ENCODE assay signal across 9 cellular contexts in genomic region chr14:77375973-77376372, GRCh38. TPM values are rescaled to one million over a fixed set of nuclear protein-coding genes. Genes with fewer than 3 reads are reported as not detected.
DNase-seq lines count a peak whose midpoint lies in the region; ATAC-seq lines count a peak whose summit lies in the region.
"Had no signal": no experiment of that assay in that cellular context is flagged by ENCODE, and none has a peak within 500 bp of the region (broad histone marks: within the 10 kb centered on the region; RNA-seq: fewer than 3 reads in every experiment).

No MANE protein-coding gene starts in this region.

- WGBS in thymus: 45% methylated on average over 7 of the region's 7 CpGs

- DNase-seq in activated CD8-positive, alpha-beta memory T cell treated with anti-CD3 and anti-CD28 coated beads, Interleukin-2, amount 10 ng/mL, durations not matched to agents 7 days and 5 days: no peak
- DNase-seq in activated CD8-positive, alpha-beta memory T cell treated with anti-CD3 and anti-CD28 coated beads, Interleukin-2, amount 50 U/mL, for 48 hours: no peak
- no peak for DNase-seq in activated T-helper 1 cell treated with anti-CD3 and anti-CD28 coated beads, Interleukin-12 subunit alpha, Interleukin-12 subunit beta, Interleukin-2, Interleukin-4 antibody, amounts not matched to agents 30 ng/mL and 10 ng/mL and 1 ng/mL, durations not matched to agents 14 hours and 24 hours and 36 hours (ENCODE audit: low spot score)
- DNase-seq in left kidney (ENCODE audit: low read depth, low spot score): peak; percentile 40
- DNase-seq in effector CD8-positive, alpha-beta T cell (lab: John Stamatoyannopoulos, UW): no peak
- no peak for DNase-seq in DMS53 treated with DMSO at 0.1 percent for 48 hours (lab: John Stamatoyannopoulos, UW; ENCODE audit: unreplicated experiment)

- H3K9me3 ChIP-seq in thymus (ENCODE audit: control insufficient read depth): no peaks in the 10 kb centered on the region

- no peaks in the 10 kb centered on the region for H3K36me3 ChIP-seq in thymus (ENCODE audit: control insufficient read depth, insufficient read depth)

- peaks cover 20% of the 10 kb centered on the region for H3K36me3 Mint-ChIP-seq in activated CD8-positive, alpha-beta memory T cell treated with anti-CD3 and anti-CD28 coated beads, Interleukin-2, amount 10 ng/mL, durations not matched to agents 7 days and 5 days
- peaks cover 12% of the 10 kb centered on the region for H3K36me3 Mint-ChIP-seq in activated T-helper 1 cell treated with anti-CD3 and anti-CD28 coated beads, Interleukin-12 subunit alpha, Interleukin-12 subunit beta, Interleukin-2, Interleukin-4 antibody, amounts not matched to agents 30 ng/mL and 10 ng/mL and 1 ng/mL, durations not matched to agents 14 hours and 24 hours and 36 hours (ENCODE audit: low read depth)

- H3K4me1 ChIP-seq in thymus (ENCODE audit: control insufficient read depth, insufficient read depth, low read length): peaks cover 3% of the 10 kb centered on the region

- CTCF ChIA-PET in activated CD8-positive, alpha-beta memory T cell treated with anti-CD3 and anti-CD28 coated beads, Interleukin-2, amount 10 ng/mL, durations not matched to agents 7 days and 5 days (lab: Charles Lee): interaction anchor here (0.6 to 2.5 kb wide), 3 partner anchors 10 to 75 kb away, joined by 3 to 7 read pairs (median 4); no protein-coding TSS in a partner anchor

- peak overlapping the region; percentile 81 for H3K27ac Mint-ChIP-seq in activated CD8-positive, alpha-beta memory T cell treated with anti-CD3 and anti-CD28 coated beads, Interleukin-2, amount 10 ng/mL, durations not matched to agents 7 days and 5 days
- H3K27ac Mint-ChIP-seq in activated T-helper 1 cell treated with anti-CD3 and anti-CD28 coated beads, Interleukin-12 subunit alpha, Interleukin-12 subunit beta, Interleukin-2, Interleukin-4 antibody, amounts not matched to agents 30 ng/mL and 10 ng/mL and 1 ng/mL, durations not matched to agents 14 hours and 24 hours and 36 hours: peak overlapping the region; percentile 89

- intact Hi-C loops in activated T-helper 1 cell treated with anti-CD3 and anti-CD28 coated beads, Interleukin-12 subunit alpha, Interleukin-12 subunit beta, Interleukin-2, Interleukin-4 antibody, amounts not matched to agents 30 ng/mL and 10 ng/mL and 1 ng/mL, durations not matched to agents 14 hours and 24 hours and 36 hours (cut with micrococcal nuclease): loop anchor here (2.0 to 10.0 kb wide), 7 partner anchors 176 to 1224 kb away; partner anchors contain the start of genes ALKBH1, ANGEL1, CIPC and GPATCH2L

- H3K9me3 Mint-ChIP-seq in activated CD8-positive, alpha-beta memory T cell treated with anti-CD3 and anti-CD28 coated beads, Interleukin-2, amount 10 ng/mL, durations not matched to agents 7 days and 5 days (ENCODE audit: low read depth): no peaks in the 10 kb centered on the region
- peaks cover 4% of the 10 kb centered on the region for H3K9me3 Mint-ChIP-seq in activated T-helper 1 cell treated with anti-CD3 and anti-CD28 coated beads, Interleukin-12 subunit alpha, Interleukin-12 subunit beta, Interleukin-2, Interleukin-4 antibody, amounts not matched to agents 30 ng/mL and 10 ng/mL and 1 ng/mL, durations not matched to agents 14 hours and 24 hours and 36 hours

- peak overlapping the region; percentile 96 for H3K4me3 ChIP-seq in thymus (ENCODE audit: low read length)

- peak overlapping the region; percentile 80 for H3K4me3 Mint-ChIP-seq in activated CD8-positive, alpha-beta memory T cell treated with anti-CD3 and anti-CD28 coated beads, Interleukin-2, amount 10 ng/mL, durations not matched to agents 7 days and 5 days
- peak overlapping the region; percentile 92 for H3K4me3 Mint-ChIP-seq in activated T-helper 1 cell treated with anti-CD3 and anti-CD28 coated beads, Interleukin-12 subunit alpha, Interleukin-12 subunit beta, Interleukin-2, Interleukin-4 antibody, amounts not matched to agents 30 ng/mL and 10 ng/mL and 1 ng/mL, durations not matched to agents 14 hours and 24 hours and 36 hours

- no peak overlapping the region for H3K27ac ChIP-seq in thymus (ENCODE audit: low read depth)

- H3K27me3 ChIP-seq in thymus (ENCODE audit: control insufficient read depth, insufficient read depth): no peaks in the 10 kb centered on the region

- ATAC-seq in activated CD8-positive, alpha-beta memory T cell treated with anti-CD3 and anti-CD28 coated beads, Interleukin-2, amount 10 ng/mL, durations not matched to agents 7 days and 5 days: no peak
- no peak for ATAC-seq in HG03135 (IDR thresholded peaks at IDR 0.05; ENCODE audit: unreplicated experiment)

- H3K27me3 Mint-ChIP-seq in activated CD8-positive, alpha-beta memory T cell treated with anti-CD3 and anti-CD28 coated beads, Interleukin-2, amount 10 ng/mL, durations not matched to agents 7 days and 5 days: peaks cover 4% of the 10 kb centered on the region
- H3K27me3 Mint-ChIP-seq in activated T-helper 1 cell treated with anti-CD3 and anti-CD28 coated beads, Interleukin-12 subunit alpha, Interleukin-12 subunit beta, Interleukin-2, Interleukin-4 antibody, amounts not matched to agents 30 ng/mL and 10 ng/mL and 1 ng/mL, durations not matched to agents 14 hours and 24 hours and 36 hours (ENCODE audit: insufficient read depth): peaks cover 10% of the 10 kb centered on the region

- H3K4me1 Mint-ChIP-seq in activated CD8-positive, alpha-beta memory T cell treated with anti-CD3 and anti-CD28 coated beads, Interleukin-2, amount 10 ng/mL, durations not matched to agents 7 days and 5 days: peaks cover 39% of the 10 kb centered on the region
- H3K4me1 Mint-ChIP-seq in activated T-helper 1 cell treated with anti-CD3 and anti-CD28 coated beads, Interleukin-12 subunit alpha, Interleukin-12 subunit beta, Interleukin-2, Interleukin-4 antibody, amounts not matched to agents 30 ng/mL and 10 ng/mL and 1 ng/mL, durations not matched to agents 14 hours and 24 hours and 36 hours (ENCODE audit: low read depth): peaks cover 37% of the 10 kb centered on the region

RNA-seq across cellular contexts. Expression of gene TMED8, which starts 0.9 kb away (rescaled TPM):
- total RNA-seq in activated CD8-positive, alpha-beta memory T cell treated with anti-CD3 and anti-CD28 coated beads, Interleukin-2, amount 10 ng/mL, durations not matched to agents 7 days and 5 days: 10 to 100 TPM; 17.6 to 24.4 TPM
- 28.1 and 28.4 TPM in 2 replicates for total RNA-seq in activated T-helper 1 cell treated with anti-CD3 and anti-CD28 coated beads, Interleukin-12 subunit alpha, Interleukin-12 subunit beta, Interleukin-2, Interleukin-4 antibody, amounts not matched to agents 30 ng/mL and 10 ng/mL and 1 ng/mL, durations not matched to agents 14 hours and 24 hours and 36 hours
- 7.0 TPM for polyA plus RNA-seq in thymus

RNA-seq across cellular contexts. Expression of gene SAMD15, which starts 1.2 kb away (rescaled TPM):
- under 1 TPM; 0.12 to 0.14 TPM for total RNA-seq in activated CD8-positive, alpha-beta memory T cell treated with anti-CD3 and anti-CD28 coated beads, Interleukin-2, amount 10 ng/mL, durations not matched to agents 7 days and 5 days
- 0.29 and 1.1 TPM in 2 replicates for total RNA-seq in activated T-helper 1 cell treated with anti-CD3 and anti-CD28 coated beads, Interleukin-12 subunit alpha, Interleukin-12 subunit beta, Interleukin-2, Interleukin-4 antibody, amounts not matched to agents 30 ng/mL and 10 ng/mL and 1 ng/mL, durations not matched to agents 14 hours and 24 hours and 36 hours
- 0.91 TPM for polyA plus RNA-seq in thymus
- total RNA-seq: T-helper 1 cell treated with Interleukin-12 subunit alpha and Interleukin-12 subunit beta and Interleukin-4 antibody, amounts not matched to agents 30 ng/mL and 1 ng/mL, for 36 hours had no signal

RNA-seq across cellular contexts. Expression of gene NOXRED1, which starts 47.4 kb away (rescaled TPM):
- under 1 TPM; 0.45 to 0.53 TPM for total RNA-seq in activated CD8-positive, alpha-beta memory T cell treated with anti-CD3 and anti-CD28 coated beads, Interleukin-2, amount 10 ng/mL, durations not matched to agents 7 days and 5 days
- total RNA-seq in activated T-helper 1 cell treated with anti-CD3 and anti-CD28 coated beads, Interleukin-12 subunit alpha, Interleukin-12 subunit beta, Interleukin-2, Interleukin-4 antibody, amounts not matched to agents 30 ng/mL and 10 ng/mL and 1 ng/mL, durations not matched to agents 14 hours and 24 hours and 36 hours: 0.18 and 0.91 TPM in 2 replicates
- 1.6 TPM for polyA plus RNA-seq in thymus

RNA-seq across cellular contexts. Expression of gene GSTZ1, which starts 55.1 kb away (rescaled TPM):
- 10 to 100 TPM; 16.0 to 16.3 TPM for total RNA-seq in activated CD8-positive, alpha-beta memory T cell treated with anti-CD3 and anti-CD28 coated beads, Interleukin-2, amount 10 ng/mL, durations not matched to agents 7 days and 5 days
- 5.3 and 7.0 TPM in 2 replicates for total RNA-seq in activated T-helper 1 cell treated with anti-CD3 and anti-CD28 coated beads, Interleukin-12 subunit alpha, Interleukin-12 subunit beta, Interleukin-2, Interleukin-4 antibody, amounts not matched to agents 30 ng/mL and 10 ng/mL and 1 ng/mL, durations not matched to agents 14 hours and 24 hours and 36 hours
- polyA plus RNA-seq in thymus: 24.4 TPM

RNA-seq across cellular contexts. Expression of gene POMT2, which starts 55.3 kb away (rescaled TPM):
- 10 to 100 TPM; 14.3 to 16.2 TPM for total RNA-seq in activated CD8-positive, alpha-beta memory T cell treated with anti-CD3 and anti-CD28 coated beads, Interleukin-2, amount 10 ng/mL, durations not matched to agents 7 days and 5 days
- 20.5 and 22.1 TPM in 2 replicates for total RNA-seq in activated T-helper 1 cell treated with anti-CD3 and anti-CD28 coated beads, Interleukin-12 subunit alpha, Interleukin-12 subunit beta, Interleukin-2, Interleukin-4 antibody, amounts not matched to agents 30 ng/mL and 10 ng/mL and 1 ng/mL, durations not matched to agents 14 hours and 24 hours and 36 hours
- polyA plus RNA-seq in thymus: 11.1 TPM
